ENCODE assay signal across 24 cellular contexts in genomic region chr7:93375603-93376002, GRCh38.
DNase-seq lines count a peak whose midpoint lies in the region; ATAC-seq and TF ChIP-seq lines count a peak whose summit lies in the region.
"Had no signal": no experiment of that assay in that cellular context is flagged by ENCODE, and none has a peak within 500 bp of the region (broad histone marks: within the 10 kb centered on the region; RNA-seq: fewer than 3 reads in every experiment).

No MANE protein-coding gene starts in this region.

- intact Hi-C loops in tibial artery (cut with DNase I; ENCODE audit: low total_unique reads), result no loop called here
- intact Hi-C loops in activated CD4-positive, alpha-beta memory T cell treated with anti-CD3 and anti-CD28 coated beads for 36 hours (cut with micrococcal nuclease), result loop anchor here (2.0 kb wide), 1 partner anchor 131 kb away; no protein-coding TSS in a partner anchor

- no peak for TF ChIP-seq CTCF in tibial artery (IDR thresholded peaks at IDR 0.05)

- no peaks in the 10 kb centered on the region for H3K36me3 ChIP-seq in tibial artery

- H3K27ac Mint-ChIP-seq in stimulated activated memory B cell treated with anti-CD40 and anti-IgM and Interleukin-4, amounts not matched to agents 10 μg/mL and 1 μg/mL and 100 μg/mL, for 72 hours, result no peak overlapping the region
- no peak overlapping the region for H3K27ac Mint-ChIP-seq in activated CD4-positive, alpha-beta memory T cell treated with anti-CD3 and anti-CD28 coated beads for 36 hours
- H3K27ac Mint-ChIP-seq: activated CD4-positive, alpha-beta T cell treated with anti-CD3 and anti-CD28 coated beads, Interleukin-2, amount 10 ng/mL, durations not matched to agents 24 days and 14 days; activated CD8-positive, alpha-beta memory T cell treated with anti-CD3 and anti-CD28 coated beads, Interleukin-2, amount 10 ng/mL, durations not matched to agents 7 days and 5 days; activated naive CD8-positive, alpha-beta T cell treated with anti-CD3 and anti-CD28 coated beads, Interleukin-2, amount 10 ng/mL, durations not matched to agents 7 days and 5 days; activated T-helper 17 cell treated with anti-CD3 and anti-CD28 coated beads, Interleukin-2, amount 50 U/mL, for 72 hours had no signal

- no peaks in the 10 kb centered on the region for H3K9me3 ChIP-seq in tibial artery
- H3K9me3 ChIP-seq: testis had no signal

- no peak for DNase-seq in tibial artery
- DNase-seq in AG08396 (ENCODE audit: low spot score), result no peak
- no peak for DNase-seq in activated CD4-positive, alpha-beta memory T cell treated with anti-CD3 and anti-CD28 coated beads for 36 hours
- DNase-seq: activated CD4-positive, alpha-beta T cell treated with anti-CD3 and anti-CD28 coated beads, Interleukin-2, amount 10 ng/mL, durations not matched to agents 24 days and 14 days; activated CD8-positive, alpha-beta memory T cell treated with anti-CD3 and anti-CD28 coated beads, Interleukin-2, amount 10 ng/mL, durations not matched to agents 7 days and 5 days; activated naive CD8-positive, alpha-beta T cell treated with anti-CD3 and anti-CD28 coated beads, Interleukin-2, amount 10 ng/mL, durations not matched to agents 7 days and 5 days; AML-193; cerebellar nuclear complex; GDM1; head of caudate nucleus; Kasumi-1; mammary epithelial cell; NCI-H1694 treated with DMSO at 0.1 percent for 48 hours; NCI-H2227 treated with DMSO at 0.1 percent for 48 hours; NCI-H82; PC-3; SHP77; testis had no signal

- POLR2A ChIA-PET in activated CD4-positive, alpha-beta memory T cell treated with anti-CD3 and anti-CD28 coated beads for 36 hours (lab: Charles Lee), result no interaction called here

- peaks cover 37% of the 10 kb centered on the region for H3K4me1 Mint-ChIP-seq in stimulated activated memory B cell treated with anti-CD40 and anti-IgM and Interleukin-4, amounts not matched to agents 10 μg/mL and 1 μg/mL and 100 μg/mL, for 72 hours
- H3K4me1 Mint-ChIP-seq in activated CD4-positive, alpha-beta memory T cell treated with anti-CD3 and anti-CD28 coated beads for 36 hours (ENCODE audit: low read depth), result no peaks in the 10 kb centered on the region
- H3K4me1 Mint-ChIP-seq: activated CD4-positive, alpha-beta T cell treated with anti-CD3 and anti-CD28 coated beads, Interleukin-2, amount 10 ng/mL, durations not matched to agents 24 days and 14 days; activated CD8-positive, alpha-beta memory T cell treated with anti-CD3 and anti-CD28 coated beads, Interleukin-2, amount 10 ng/mL, durations not matched to agents 7 days and 5 days; activated T-helper 17 cell treated with anti-CD3 and anti-CD28 coated beads, Interleukin-2, amount 50 U/mL, for 72 hours had no signal

- no peak overlapping the region for H3K4me3 ChIP-seq in tibial artery
- H3K4me3 ChIP-seq: testis had no signal

- no peaks in the 10 kb centered on the region for H3K27me3 ChIP-seq in tibial artery
- H3K27me3 ChIP-seq: testis had no signal

- H3K27me3 Mint-ChIP-seq in stimulated activated memory B cell treated with anti-CD40 and anti-IgM and Interleukin-4, amounts not matched to agents 10 μg/mL and 1 μg/mL and 100 μg/mL, for 72 hours, result no peaks in the 10 kb centered on the region
- peaks cover 16% of the 10 kb centered on the region for H3K27me3 Mint-ChIP-seq in activated CD4-positive, alpha-beta memory T cell treated with anti-CD3 and anti-CD28 coated beads for 36 hours

- no peak overlapping the region for H3K27ac ChIP-seq in tibial artery
- H3K27ac ChIP-seq: epithelial cell of prostate, testis had no signal

- ATAC-seq in GM18907 (IDR thresholded peaks at IDR 0.05; ENCODE audit: unreplicated experiment), result peak; percentile 53
- peak; percentile 38 for ATAC-seq in GM21526 (IDR thresholded peaks at IDR 0.05; ENCODE audit: low FRiP score, unreplicated experiment)
- peak; percentile 48 for ATAC-seq in HG03135 (IDR thresholded peaks at IDR 0.05; ENCODE audit: unreplicated experiment)
- peak; percentile 70 for ATAC-seq in stimulated activated memory B cell treated with anti-CD40 and anti-IgM and Interleukin-4, amounts not matched to agents 10 μg/mL and 1 μg/mL and 100 μg/mL, for 72 hours
- ATAC-seq: activated CD8-positive, alpha-beta memory T cell treated with anti-CD3 and anti-CD28 coated beads, Interleukin-2, amount 10 ng/mL, durations not matched to agents 7 days and 5 days; activated T-helper 17 cell treated with anti-CD3 and anti-CD28 coated beads, Interleukin-2, amount 50 U/mL, for 72 hours; PC-3 had no signal

- no peaks in the 10 kb centered on the region for H3K9me3 Mint-ChIP-seq in stimulated activated memory B cell treated with anti-CD40 and anti-IgM and Interleukin-4, amounts not matched to agents 10 μg/mL and 1 μg/mL and 100 μg/mL, for 72 hours
- H3K9me3 Mint-ChIP-seq in activated CD4-positive, alpha-beta memory T cell treated with anti-CD3 and anti-CD28 coated beads for 36 hours, result peaks cover 5% of the 10 kb centered on the region
- H3K9me3 Mint-ChIP-seq: activated CD4-positive, alpha-beta T cell treated with anti-CD3 and anti-CD28 coated beads, Interleukin-2, amount 10 ng/mL, durations not matched to agents 24 days and 14 days; activated naive CD8-positive, alpha-beta T cell treated with anti-CD3 and anti-CD28 coated beads, Interleukin-2, amount 10 ng/mL, durations not matched to agents 7 days and 5 days; activated T-helper 17 cell treated with anti-CD3 and anti-CD28 coated beads, Interleukin-2, amount 50 U/mL, for 72 hours had no signal

- no peaks in the 10 kb centered on the region for H3K36me3 Mint-ChIP-seq in stimulated activated memory B cell treated with anti-CD40 and anti-IgM and Interleukin-4, amounts not matched to agents 10 μg/mL and 1 μg/mL and 100 μg/mL, for 72 hours
- H3K36me3 Mint-ChIP-seq in activated CD4-positive, alpha-beta memory T cell treated with anti-CD3 and anti-CD28 coated beads for 36 hours, result no peaks in the 10 kb centered on the region
- H3K36me3 Mint-ChIP-seq: activated CD8-positive, alpha-beta memory T cell treated with anti-CD3 and anti-CD28 coated beads, Interleukin-2, amount 10 ng/mL, durations not matched to agents 7 days and 5 days; activated naive CD8-positive, alpha-beta T cell treated with anti-CD3 and anti-CD28 coated beads, Interleukin-2, amount 10 ng/mL, durations not matched to agents 7 days and 5 days had no signal

- CTCF ChIA-PET in activated CD4-positive, alpha-beta memory T cell treated with anti-CD3 and anti-CD28 coated beads for 36 hours (lab: Charles Lee), result interaction anchor here (0.7 to 1.3 kb wide), 2 partner anchors 15 to 123 kb away, joined by 3 read pairs; no protein-coding TSS in a partner anchor

- no peaks in the 10 kb centered on the region for H3K4me1 ChIP-seq in tibial artery
- H3K4me1 ChIP-seq: testis had no signal

- no peak overlapping the region for H3K4me3 Mint-ChIP-seq in stimulated activated memory B cell treated with anti-CD40 and anti-IgM and Interleukin-4, amounts not matched to agents 10 μg/mL and 1 μg/mL and 100 μg/mL, for 72 hours
- H3K4me3 Mint-ChIP-seq in activated CD4-positive, alpha-beta memory T cell treated with anti-CD3 and anti-CD28 coated beads for 36 hours, result no peak overlapping the region
- H3K4me3 Mint-ChIP-seq: activated CD4-positive, alpha-beta T cell treated with anti-CD3 and anti-CD28 coated beads, Interleukin-2, amount 10 ng/mL, durations not matched to agents 24 days and 14 days; activated CD8-positive, alpha-beta memory T cell treated with anti-CD3 and anti-CD28 coated beads, Interleukin-2, amount 10 ng/mL, durations not matched to agents 7 days and 5 days; activated naive CD8-positive, alpha-beta T cell treated with anti-CD3 and anti-CD28 coated beads, Interleukin-2, amount 10 ng/mL, durations not matched to agents 7 days and 5 days; activated T-helper 17 cell treated with anti-CD3 and anti-CD28 coated beads, Interleukin-2, amount 50 U/mL, for 72 hours had no signal
